ENCODE assay signal across 5 cellular contexts in genomic region chr6:33357160-33357871, GRCh38. TPM values are rescaled to one million over a fixed set of nuclear protein-coding genes. Genes with fewer than 3 reads are reported as not detected.
DNase-seq lines count a peak whose midpoint lies in the region; ATAC-seq and TF ChIP-seq lines count a peak whose summit lies in the region.
"Not testable (repeated sequence)": the region's sequence is repeated elsewhere in the genome, so short reads cannot be mapped to it uniquely, and the experiment has no call there.

No MANE protein-coding gene starts in this region.

- not testable (repeated sequence) for TF ChIP-seq CTCF in epithelial cell of esophagus (IDR thresholded peaks at IDR 0.05; ENCODE audit: insufficient read depth, low read depth, low read length, missing control alignments); progenitor cell of endocrine pancreas (IDR thresholded peaks at IDR 0.05; ENCODE audit: unreplicated experiment)

- H3K4me3 ChIP-seq in HAP-1; epithelial cell of esophagus (ENCODE audit: low read length): not testable (repeated sequence)

- H3K36me3 Mint-ChIP-seq in progenitor cell of endocrine pancreas (ENCODE audit: insufficient read depth) = not testable (repeated sequence)

- ATAC-seq in left colon = peak; percentile 45

- peaks cover 20% of the 10 kb centered on the region for H3K4me1 ChIP-seq in HAP-1

- not testable (repeated sequence) for H3K4me3 Mint-ChIP-seq in progenitor cell of endocrine pancreas (ENCODE audit: low read depth)

- intact Hi-C loops in left colon (cut with DNase I, micrococcal nuclease) = not testable (repeated sequence)

- H3K27ac Mint-ChIP-seq in progenitor cell of endocrine pancreas = peak overlapping the region; percentile 92

- not testable (repeated sequence) for H3K9me3 ChIP-seq in HAP-1

- H3K27me3 Mint-ChIP-seq in progenitor cell of endocrine pancreas = not testable (repeated sequence)

- H3K4me1 Mint-ChIP-seq in progenitor cell of endocrine pancreas (ENCODE audit: low read depth) = peaks cover 17% of the 10 kb centered on the region

- DNase-seq in HAP-1 (ENCODE audit: low spot score in 2 of 2) (peak; percentile 46 to 62), SK-N-DZ (ENCODE audit: low spot score) (peak; percentile 52), epithelial cell of esophagus (ENCODE audit: low read depth) (peak; percentile 24), left colon (peak in 1 of 2 donors; percentile 19)
- DNase-seq in progenitor cell of endocrine pancreas (ENCODE audit: low spot score, unreplicated experiment) = not testable (repeated sequence)

- H3K27me3 ChIP-seq in HAP-1 (ENCODE audit: low read depth) = peaks cover 48% of the 10 kb centered on the region

- not testable (repeated sequence) for H3K36me3 ChIP-seq in HAP-1 (replicated peaks)

- in situ Hi-C loops in HAP-1 (cut with MboI; ENCODE audit: low sequenced_read_pairs) = not testable (repeated sequence)

- H3K9me3 Mint-ChIP-seq in progenitor cell of endocrine pancreas (ENCODE audit: low read depth) = not testable (repeated sequence)

RNA-seq across cellular contexts. Expression of gene KIFC1, which starts 34.3 kb away (rescaled TPM):
- 130 and 153 TPM in 2 replicates for polyA plus RNA-seq in SK-N-DZ (2014; cell fraction: cytosol; rRNA removed)
- polyA plus RNA-seq in SK-N-DZ (2014; cell fraction: nucleus; rRNA removed) = 192 and 214 TPM in 2 replicates
- 10 to 100 TPM in 1 of 2 donors, 1 to 10 TPM in 1; 4.1 to 14.7 TPM for total RNA-seq in left colon
- 45.5 and 46.6 TPM in 2 replicates for total RNA-seq in progenitor cell of endocrine pancreas

RNA-seq across cellular contexts. Expression of gene DAXX, which starts 34.6 kb away (rescaled TPM):
- 88.3 and 124 TPM in 2 replicates for polyA plus RNA-seq in SK-N-DZ (2014; cell fraction: cytosol; rRNA removed)
- 97.7 and 110 TPM in 2 replicates for polyA plus RNA-seq in SK-N-DZ (2014; cell fraction: nucleus; rRNA removed)
- 10 to 100 TPM; 33.5 to 35.3 TPM for total RNA-seq in left colon
- 47.5 and 48.4 TPM in 2 replicates for total RNA-seq in progenitor cell of endocrine pancreas

RNA-seq across cellular contexts. Expression of gene ZBTB22, which starts 39.8 kb away (rescaled TPM):
- 9.8 and 11.2 TPM in 2 replicates for polyA plus RNA-seq in SK-N-DZ (2014; cell fraction: cytosol; rRNA removed)
- polyA plus RNA-seq in SK-N-DZ (2014; cell fraction: nucleus; rRNA removed) = 4.3 and 8.8 TPM in 2 replicates
- total RNA-seq in left colon (10 to 100 TPM; 19.9 to 21.3 TPM), progenitor cell of endocrine pancreas (27.3 and 28.1 TPM in 2 replicates)

RNA-seq across cellular contexts. Expression of gene TAPBP, which starts 43.4 kb away (rescaled TPM):
- 5.8 and 7.1 TPM in 2 replicates for polyA plus RNA-seq in SK-N-DZ (2014; cell fraction: cytosol; rRNA removed)
- 1.8 and 4.9 TPM in 2 replicates for polyA plus RNA-seq in SK-N-DZ (2014; cell fraction: nucleus; rRNA removed)
- total RNA-seq in left colon (100 to 1,000 TPM; 229 to 283 TPM), progenitor cell of endocrine pancreas (20.2 and 22.3 TPM in 2 replicates)

RNA-seq across cellular contexts. Expression of gene PHF1, which starts 53.5 kb away (rescaled TPM):
- polyA plus RNA-seq in SK-N-DZ (2014; cell fraction: cytosol; rRNA removed) = 34.8 and 38.5 TPM in 2 replicates
- polyA plus RNA-seq in SK-N-DZ (2014; cell fraction: nucleus; rRNA removed) = 264 and 294 TPM in 2 replicates
- total RNA-seq in left colon (10 to 100 TPM; 28.3 to 41.2 TPM), progenitor cell of endocrine pancreas (58.1 and 58.4 TPM in 2 replicates)
